ENCODE assay signal across 9 cellular contexts in the genomic region with DNA sequence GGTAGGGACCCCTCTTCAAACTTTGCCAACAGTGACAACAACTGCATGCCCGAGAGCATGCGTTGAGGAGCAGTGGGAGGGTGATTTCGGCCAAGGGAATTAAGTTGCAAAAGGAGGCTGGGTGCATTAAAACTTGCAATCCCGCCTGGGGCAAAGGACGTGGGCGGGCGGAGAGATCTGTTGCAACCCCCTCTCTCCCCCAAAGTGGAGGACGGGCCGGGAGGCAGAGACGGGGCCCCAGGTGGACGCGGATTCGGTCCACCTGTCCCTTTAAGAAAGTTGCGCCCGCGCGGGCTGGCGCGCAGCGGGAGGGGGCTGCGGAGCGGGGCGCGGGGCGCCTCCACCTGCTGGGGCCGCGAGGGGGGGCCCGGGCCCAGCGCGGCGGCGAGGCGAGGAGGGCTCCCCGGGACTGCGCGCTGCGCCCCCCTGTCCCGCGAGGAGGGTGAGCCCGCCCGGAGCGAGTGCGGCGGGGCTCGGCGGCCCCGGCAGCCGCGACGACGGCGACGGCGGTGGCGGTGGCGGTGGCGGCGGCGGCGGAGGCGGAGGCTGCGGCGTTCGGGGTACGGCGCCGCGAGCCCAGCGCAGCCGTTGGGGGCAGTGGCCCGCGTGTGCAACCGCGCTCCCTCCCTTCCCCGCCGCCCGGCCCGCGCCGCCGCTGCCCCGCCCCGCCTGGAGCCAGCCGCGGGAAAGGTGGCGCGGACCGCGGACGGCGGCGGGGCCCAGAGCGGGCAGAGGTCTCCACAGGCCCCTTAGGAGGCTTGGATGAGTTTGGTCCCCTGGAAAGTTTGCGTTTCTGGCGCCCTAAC. TPM values are rescaled to one million over a fixed set of nuclear protein-coding genes. Genes with fewer than 3 reads are reported as not detected.
A peak's percentile ranks its signal among the peaks of the same experiment; 100 is the strongest.
DNase-seq lines count a peak whose midpoint lies in the region; ATAC-seq and TF ChIP-seq lines count a peak whose summit lies in the region.
"Had no signal": no experiment of that assay in that cellular context is flagged by ENCODE, and none has a peak within 500 bp of the region (broad histone marks: within the 10 kb centered on the region; RNA-seq: fewer than 3 reads in every experiment).

No MANE protein-coding gene starts in this region.

- peak overlapping the region; percentile 100 for H2AFZ ChIP-seq in GM23338

- H3K79me2 ChIP-seq in GM23338 (replicated peaks; ENCODE audit: insufficient read depth), result no peaks in the 10 kb centered on the region

- intact Hi-C loops in activated CD8-positive, alpha-beta T cell treated with anti-CD3 and anti-CD28 coated beads for 36 hours (cut with micrococcal nuclease), result no loop called here

- H3K9me3 Mint-ChIP-seq in GM23338 (no peaks in the 10 kb centered on the region), immature natural killer cell (peaks cover 0 to 5% (median 0%) of the 10 kb centered on the region in 6 donors)
- no peaks in the 10 kb centered on the region for H3K9me3 Mint-ChIP-seq in activated CD8-positive, alpha-beta T cell treated with anti-CD3 and anti-CD28 coated beads for 36 hours
- H3K9me3 Mint-ChIP-seq in stimulated activated naive CD8-positive, alpha-beta T cell treated with anti-CD3 and anti-CD28 coated beads, Interleukin-15, amount 100 ng/mL, for 72 hours, result no peaks in the 10 kb centered on the region

- no peaks in the 10 kb centered on the region for H3K36me3 ChIP-seq in GM23338 (ENCODE audit: insufficient read depth)

- H3F3A ChIP-seq in GM23338 (replicated peaks; ENCODE audit: low read depth), result no peaks in the 10 kb centered on the region

- peaks cover 6% of the 10 kb centered on the region; the same call in 1 of the 3 replicates for H3K4me1 Mint-ChIP-seq in GM23338
- peaks cover 9% of the 10 kb centered on the region for H3K4me1 Mint-ChIP-seq in activated CD8-positive, alpha-beta T cell treated with anti-CD3 and anti-CD28 coated beads for 36 hours (ENCODE audit: low read depth)
- peaks cover 7 to 13% of the 10 kb centered on the region in 2 donors for H3K4me1 Mint-ChIP-seq in immature natural killer cell
- H3K4me1 Mint-ChIP-seq in stimulated activated naive CD8-positive, alpha-beta T cell treated with anti-CD3 and anti-CD28 coated beads, Interleukin-15, amount 100 ng/mL, for 72 hours, result peaks cover 14% of the 10 kb centered on the region

- no peaks in the 10 kb centered on the region for H3K9me2 ChIP-seq in GM23338 (ENCODE audit: insufficient read depth)

- CTCF ChIA-PET in activated CD8-positive, alpha-beta T cell treated with anti-CD3 and anti-CD28 coated beads for 36 hours (lab: Charles Lee), result no interaction called here

- H3K4me1 ChIP-seq in GM23338 (ENCODE audit: insufficient read depth), result peaks cover 13% of the 10 kb centered on the region; the same call in 1 of the 2 replicates

- peak overlapping the region; percentile 95 for H3K4me3 Mint-ChIP-seq in GM23338
- H3K4me3 Mint-ChIP-seq in activated CD8-positive, alpha-beta T cell treated with anti-CD3 and anti-CD28 coated beads for 36 hours, result peak overlapping the region; percentile 72
- H3K4me3 Mint-ChIP-seq in immature natural killer cell, result peak overlapping the region; percentile 48 to 84 (median 82)
- peak overlapping the region; percentile 88 to 92 for H3K4me3 Mint-ChIP-seq in stimulated activated naive CD8-positive, alpha-beta T cell treated with anti-CD3 and anti-CD28 coated beads, Interleukin-15, amount 100 ng/mL, for 72 hours

- H3K27ac ChIP-seq in 22Rv1 (peak overlapping the region; percentile 89), GM23338 (ENCODE audit: low read depth) (no peak overlapping the region)

- DNase-seq in GM23338 (ENCODE audit: low spot score), result peak; percentile 65
- DNase-seq in activated CD8-positive, alpha-beta T cell treated with anti-CD3 and anti-CD28 coated beads for 36 hours, result peak; percentile 32
- DNase-seq in immature natural killer cell, result no peak
- DNase-seq in stimulated activated naive CD8-positive, alpha-beta T cell treated with anti-CD3 and anti-CD28 coated beads, Interleukin-15, amount 100 ng/mL, for 72 hours, result peak in 1 of 2 donors; percentile 12
- DNase-seq in medulla oblongata (ENCODE audit: extremely low spot score), result no peak
- no peak for DNase-seq in SKM-1 treated with dmso at 0.1 percent for 144 hours (lab: John Stamatoyannopoulos, UW; ENCODE audit: unreplicated experiment)

- H3K27me3 ChIP-seq in GM23338 (ENCODE audit: insufficient read depth), result peaks cover 59% of the 10 kb centered on the region

- TF ChIP-seq CTCF in 22Rv1 (IDR thresholded peaks at IDR 0.05), result no peak
- no peak for TF ChIP-seq CTCF in GM23338 (conservative IDR thresholded peaks at IDR 0.05; ENCODE audit: low read depth in 2 of 2)
- TF ChIP-seq CTCF in activated CD8-positive, alpha-beta T cell treated with anti-CD3 and anti-CD28 coated beads for 36 hours (IDR thresholded peaks at IDR 0.05), result no peak

- H3K36me3 Mint-ChIP-seq in GM23338 (ENCODE audit: low read depth), result no peaks in the 10 kb centered on the region; the same call in 2 of the 3 replicates
- H3K36me3 Mint-ChIP-seq in activated CD8-positive, alpha-beta T cell treated with anti-CD3 and anti-CD28 coated beads for 36 hours (ENCODE audit: low read depth), result no peaks in the 10 kb centered on the region
- H3K36me3 Mint-ChIP-seq in immature natural killer cell, result peaks cover 0 to 2% (median 0%) of the 10 kb centered on the region in 3 donors

- ATAC-seq in GM23338 (peak; percentile 53), GM21447 (IDR thresholded peaks at IDR 0.05; ENCODE audit: unreplicated experiment) (no peak)
- ATAC-seq in activated CD8-positive, alpha-beta T cell treated with anti-CD3 and anti-CD28 coated beads for 36 hours, result peak; percentile 49
- peak; percentile 67 for ATAC-seq in stimulated activated naive CD8-positive, alpha-beta T cell treated with anti-CD3 and anti-CD28 coated beads, Interleukin-15, amount 100 ng/mL, for 72 hours

- POLR2A ChIA-PET in activated CD8-positive, alpha-beta T cell treated with anti-CD3 and anti-CD28 coated beads for 36 hours (lab: Charles Lee), result no interaction called here

- H3K27ac Mint-ChIP-seq in GM23338 (no peak overlapping the region), immature natural killer cell (no peak overlapping the region)
- no peak overlapping the region for H3K27ac Mint-ChIP-seq in activated CD8-positive, alpha-beta T cell treated with anti-CD3 and anti-CD28 coated beads for 36 hours
- H3K27ac Mint-ChIP-seq in stimulated activated naive CD8-positive, alpha-beta T cell treated with anti-CD3 and anti-CD28 coated beads, Interleukin-15, amount 100 ng/mL, for 72 hours, result no peak overlapping the region

- H3K4me2 ChIP-seq in GM23338, result peak overlapping the region; percentile 89

- H3K4me3 ChIP-seq in GM23338, result peak overlapping the region; percentile 74

- H4K20me1 ChIP-seq in GM23338 (replicated peaks; ENCODE audit: insufficient read depth), result no peaks in the 10 kb centered on the region

- H3K27me3 Mint-ChIP-seq in GM23338 (ENCODE audit: insufficient read depth, low read depth, poor library complexity) (peaks cover 49% of the 10 kb centered on the region), immature natural killer cell (ENCODE audit: low read depth in 3 of 3) (peaks cover 13 to 32% (median 18%) of the 10 kb centered on the region in 3 donors)
- peaks cover 57% of the 10 kb centered on the region for H3K27me3 Mint-ChIP-seq in activated CD8-positive, alpha-beta T cell treated with anti-CD3 and anti-CD28 coated beads for 36 hours
- H3K27me3 Mint-ChIP-seq in stimulated activated naive CD8-positive, alpha-beta T cell treated with anti-CD3 and anti-CD28 coated beads, Interleukin-15, amount 100 ng/mL, for 72 hours, result peaks cover 88% of the 10 kb centered on the region

RNA-seq across cellular contexts. Expression of a gene that starts 0.6 kb away (rescaled TPM):
- total RNA-seq in GM23338 (2014; rRNA removed; shearing (Covaris generic)), result 0.35 TPM in 1 of 2 replicates, not detected in the other
- polyA plus RNA-seq in GM23338 (2016; fragmentation: Nextera tagmentation; extraction: Ambion mirVana), result 0.43 and 0.47 TPM in 2 replicates
- total RNA-seq in activated CD8-positive, alpha-beta T cell treated with anti-CD3 and anti-CD28 coated beads for 36 hours, result not detected
- not detected for polyA plus RNA-seq in immature natural killer cell
- total RNA-seq: bronchial epithelial cell had no signal

RNA-seq across cellular contexts. Expression of a gene that starts 38.1 kb away (rescaled TPM):
- not detected in 2 replicates for total RNA-seq in GM23338 (2014; rRNA removed; shearing (Covaris generic))
- polyA plus RNA-seq in GM23338 (2016; fragmentation: Nextera tagmentation; extraction: Ambion mirVana) (not detected in 2 replicates), immature natural killer cell (not detected)
- not detected for total RNA-seq in activated CD8-positive, alpha-beta T cell treated with anti-CD3 and anti-CD28 coated beads for 36 hours
- total RNA-seq: bronchial epithelial cell had no signal

Comparison
In these comparisons a context has a peak if more than half of its experiments do, and no peak if none do; other contexts are left out.
1. DNase-seq: peak in GM23338 (single experiment) and activated CD8-positive, alpha-beta T cell treated with anti-CD3 and anti-CD28 coated beads for 36 hours (single experiment); none in immature natural killer cell (0 of 3), medulla oblongata (single experiment) and SKM-1 treated with dmso at 0.1 percent for 144 hours (single experiment).
2. Peak in every context shown above with its lines, with median percentiles within 50 percentile points of each other: H3K4me3 Mint-ChIP-seq.